In the genomic region with DNA sequence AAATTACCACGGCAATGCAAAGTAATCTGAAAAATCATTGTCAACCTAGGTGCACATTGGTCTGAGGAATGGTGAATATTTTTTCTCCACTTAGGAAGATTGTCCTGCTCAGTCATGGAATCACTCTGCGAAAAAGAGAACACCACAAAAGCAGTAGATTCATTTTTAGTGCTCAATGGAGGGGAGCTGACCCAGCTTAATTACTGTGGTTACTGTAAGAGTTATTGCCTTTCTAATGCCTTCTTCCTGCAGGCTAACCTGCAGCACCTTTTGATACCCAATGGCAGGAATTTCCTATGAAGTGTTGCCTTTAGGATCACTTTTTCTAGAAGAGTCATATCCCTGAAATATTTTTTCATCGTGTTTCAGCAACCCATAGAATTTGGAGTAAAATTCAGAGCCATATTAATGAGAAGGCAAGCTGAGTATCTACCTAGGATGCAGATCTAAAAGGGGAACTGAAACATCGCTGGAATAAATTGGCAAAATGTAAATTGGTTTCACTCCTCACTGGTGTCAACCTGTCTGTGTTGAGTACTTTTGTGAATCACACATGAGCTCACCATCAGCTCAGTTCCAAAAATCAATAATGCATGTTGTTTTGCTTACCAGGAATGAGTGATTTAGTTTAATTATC, we compare ENCODE assay signal across 16 cellular contexts.
A peak's percentile ranks its signal among the peaks of the same experiment; 100 is the strongest.
DNase-seq lines count a peak whose midpoint lies in the region; ATAC-seq lines count a peak whose summit lies in the region.
"Had no signal": no experiment of that assay in that cellular context is flagged by ENCODE, and none has a peak within 500 bp of the region (broad histone marks: within the 10 kb centered on the region; RNA-seq: fewer than 3 reads in every experiment).

No MANE protein-coding gene starts in this region.

- peaks cover 28% of the 10 kb centered on the region for H3K4me1 Mint-ChIP-seq in memory B cell
- no peaks in the 10 kb centered on the region for H3K4me1 Mint-ChIP-seq in T-helper 2 cell treated with Interferon-gamma antibody and Interleukin-4, amounts not matched to agents 5 μg/mL and 100 μg/mL, for 36 hours (ENCODE audit: low read depth)
- H3K4me1 Mint-ChIP-seq: T-helper 17 cell had no signal

- ATAC-seq in GM19025 (IDR thresholded peaks at IDR 0.05; ENCODE audit: low read depth, unreplicated experiment): peak; percentile 59
- ATAC-seq in HG02610 (IDR thresholded peaks at IDR 0.05; ENCODE audit: unreplicated experiment): peak; percentile 89
- peak; percentile 67 for ATAC-seq in HG03520 (IDR thresholded peaks at IDR 0.05; ENCODE audit: unreplicated experiment)
- ATAC-seq in memory B cell (ENCODE audit: low read depth): peak; percentile 91
- ATAC-seq: activated CD8-positive, alpha-beta T cell treated with anti-CD3 and anti-CD28 coated beads for 36 hours; mucosa of descending colon; psoas muscle; stimulated activated naive CD8-positive, alpha-beta T cell treated with anti-CD3 and anti-CD28 coated beads, Interleukin-15, Interleukin-2, amounts not matched to agents 100 U/mL and 50 U/mL, for 24 hours; T-helper 17 cell had no signal

- DNase-seq in memory B cell (ENCODE audit: low spot score in 2 of 2) (peak in 1 of 2 donors; percentile 28), EL (no peak), DMS79 treated with DMSO at 0.1 percent for 48 hours (lab: John Stamatoyannopoulos, UW) (no peak)
- no peak for DNase-seq in T-helper 2 cell treated with Interferon-gamma antibody and Interleukin-4, amounts not matched to agents 5 μg/mL and 100 μg/mL, for 36 hours (ENCODE audit: low spot score)
- DNase-seq: activated CD8-positive, alpha-beta T cell treated with anti-CD3 and anti-CD28 coated beads for 36 hours; activated naive CD4-positive, alpha-beta T cell treated with anti-CD3 and anti-CD28 coated beads for 36 hours; mucosa of descending colon; NCI-H2029 treated with DMSO at 0.1 percent for 48 hours; Peyer's patch; psoas muscle; stimulated activated CD4-positive, alpha-beta T cell treated with anti-CD3 and anti-CD28 coated beads, Interleukin-2, amount 100 ng/mL, for 24 hours; stimulated activated naive CD8-positive, alpha-beta T cell treated with anti-CD3 and anti-CD28 coated beads, Interleukin-15, Interleukin-2, amounts not matched to agents 100 U/mL and 50 U/mL, for 24 hours; T-helper 17 cell had no signal

- H3K4me3 Mint-ChIP-seq in memory B cell: no peak overlapping the region
- no peak overlapping the region for H3K4me3 Mint-ChIP-seq in T-helper 2 cell treated with Interferon-gamma antibody and Interleukin-4, amounts not matched to agents 5 μg/mL and 100 μg/mL, for 36 hours
- H3K4me3 Mint-ChIP-seq: activated CD8-positive, alpha-beta T cell treated with anti-CD3 and anti-CD28 coated beads for 36 hours; activated naive CD4-positive, alpha-beta T cell treated with anti-CD3 and anti-CD28 coated beads for 36 hours; T-helper 17 cell had no signal

- H3K36me3 Mint-ChIP-seq in memory B cell: no peaks in the 10 kb centered on the region
- H3K36me3 Mint-ChIP-seq in T-helper 2 cell treated with Interferon-gamma antibody and Interleukin-4, amounts not matched to agents 5 μg/mL and 100 μg/mL, for 36 hours (ENCODE audit: low read depth): no peaks in the 10 kb centered on the region

- no peaks in the 10 kb centered on the region for H3K27me3 Mint-ChIP-seq in memory B cell
- no peaks in the 10 kb centered on the region for H3K27me3 Mint-ChIP-seq in T-helper 2 cell treated with Interferon-gamma antibody and Interleukin-4, amounts not matched to agents 5 μg/mL and 100 μg/mL, for 36 hours (ENCODE audit: low read depth)
- H3K27me3 Mint-ChIP-seq: activated CD8-positive, alpha-beta T cell treated with anti-CD3 and anti-CD28 coated beads for 36 hours; T-helper 17 cell had no signal

- peaks cover 5% of the 10 kb centered on the region for H3K9me3 Mint-ChIP-seq in memory B cell
- no peaks in the 10 kb centered on the region for H3K9me3 Mint-ChIP-seq in T-helper 2 cell treated with Interferon-gamma antibody and Interleukin-4, amounts not matched to agents 5 μg/mL and 100 μg/mL, for 36 hours

- no peak overlapping the region for H3K27ac Mint-ChIP-seq in memory B cell
- no peak overlapping the region for H3K27ac Mint-ChIP-seq in T-helper 2 cell treated with Interferon-gamma antibody and Interleukin-4, amounts not matched to agents 5 μg/mL and 100 μg/mL, for 36 hours
- H3K27ac Mint-ChIP-seq: activated CD8-positive, alpha-beta T cell treated with anti-CD3 and anti-CD28 coated beads for 36 hours; activated naive CD4-positive, alpha-beta T cell treated with anti-CD3 and anti-CD28 coated beads for 36 hours; T-helper 17 cell had no signal
